In the genomic region with DNA sequence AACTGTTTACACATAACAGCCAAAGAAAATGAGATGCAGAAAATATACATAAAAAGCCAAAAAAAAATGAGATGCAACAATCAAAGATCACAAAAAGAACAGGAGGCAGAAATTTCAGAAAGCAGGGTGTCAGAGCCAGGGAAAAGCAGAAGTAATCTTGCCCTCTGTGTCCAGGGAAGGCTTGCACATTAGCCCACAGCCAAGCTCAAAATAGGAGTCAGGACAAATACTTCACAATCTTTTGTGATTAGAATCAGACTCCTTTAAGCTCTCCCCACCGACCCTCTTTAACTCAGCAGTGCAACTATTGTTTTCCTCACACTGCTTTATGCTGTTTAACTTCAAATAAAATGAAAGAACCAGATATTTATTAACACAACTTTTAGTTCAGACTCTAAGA, we compare ENCODE assay signal across 17 cellular contexts. TPM values are rescaled to one million over a fixed set of nuclear protein-coding genes. Genes with fewer than 3 reads are reported as not detected.
DNase-seq lines count a peak whose midpoint lies in the region; TF ChIP-seq lines count a peak whose summit lies in the region.
"Had no signal": no experiment of that assay in that cellular context is flagged by ENCODE, and none has a peak within 500 bp of the region (broad histone marks: within the 10 kb centered on the region; RNA-seq: fewer than 3 reads in every experiment).

No MANE protein-coding gene starts in this region.

- H3K27me3 Mint-ChIP-seq in IgD-negative memory B cell (no peaks in the 10 kb centered on the region), brain (no peaks in the 10 kb centered on the region), progenitor cell of endocrine pancreas (no peaks in the 10 kb centered on the region)
- no peaks in the 10 kb centered on the region for H3K27me3 Mint-ChIP-seq in activated naive CD4-positive, alpha-beta T cell treated with anti-CD3 and anti-CD28 coated beads, Interleukin-2, amount 10 ng/mL, durations not matched to agents 7 days and 5 days
- H3K27me3 Mint-ChIP-seq: activated naive CD8-positive, alpha-beta T cell treated with anti-CD3 and anti-CD28 coated beads for 36 hours; B cell; naive thymus-derived CD8-positive, alpha-beta T cell had no signal

- H3K4me1 Mint-ChIP-seq in IgD-negative memory B cell (no peaks in the 10 kb centered on the region), brain (peaks cover 26% of the 10 kb centered on the region), progenitor cell of endocrine pancreas (ENCODE audit: low read depth) (peaks cover 7% of the 10 kb centered on the region)
- H3K4me1 Mint-ChIP-seq in activated naive CD4-positive, alpha-beta T cell treated with anti-CD3 and anti-CD28 coated beads, Interleukin-2, amount 10 ng/mL, durations not matched to agents 7 days and 5 days, result no peaks in the 10 kb centered on the region
- H3K4me1 Mint-ChIP-seq: B cell had no signal

- no peak overlapping the region for H3K4me3 ChIP-seq in lower leg skin (ENCODE audit: low read depth, poor library complexity, severe bottlenecking)
- H3K4me3 ChIP-seq: A549 had no signal

- H3K27ac Mint-ChIP-seq in IgD-negative memory B cell, result peak overlapping the region in 2 of 3 donors; percentile 7 to 67
- peak overlapping the region; percentile 6 to 76 (median 59) for H3K27ac Mint-ChIP-seq in brain
- peak overlapping the region; percentile 37 for H3K27ac Mint-ChIP-seq in progenitor cell of endocrine pancreas
- H3K27ac Mint-ChIP-seq in activated naive CD4-positive, alpha-beta T cell treated with anti-CD3 and anti-CD28 coated beads, Interleukin-2, amount 10 ng/mL, durations not matched to agents 7 days and 5 days, result no peak overlapping the region
- H3K27ac Mint-ChIP-seq: activated naive CD8-positive, alpha-beta T cell treated with anti-CD3 and anti-CD28 coated beads for 36 hours had no signal

- TF ChIP-seq POLR2A in lower leg skin (IDR thresholded peaks at IDR 0.05), result no peak

- no peak for TF ChIP-seq CTCF in brain (conservative IDR thresholded peaks at IDR 0.05)
- TF ChIP-seq CTCF in progenitor cell of endocrine pancreas (IDR thresholded peaks at IDR 0.05; ENCODE audit: unreplicated experiment), result no peak
- TF ChIP-seq CTCF in lower leg skin (IDR thresholded peaks at IDR 0.05), result no peak

- 28 to 29% methylated on average over 1 of the region's 1 CpG for WGBS in lower leg skin, 2 donors

- H3K9me3 Mint-ChIP-seq in IgD-negative memory B cell (no peaks in the 10 kb centered on the region), brain (no peaks in the 10 kb centered on the region), progenitor cell of endocrine pancreas (ENCODE audit: low read depth) (no peaks in the 10 kb centered on the region)
- H3K9me3 Mint-ChIP-seq in activated naive CD4-positive, alpha-beta T cell treated with anti-CD3 and anti-CD28 coated beads, Interleukin-2, amount 10 ng/mL, durations not matched to agents 7 days and 5 days, result no peaks in the 10 kb centered on the region
- H3K9me3 Mint-ChIP-seq: activated naive CD8-positive, alpha-beta T cell treated with anti-CD3 and anti-CD28 coated beads for 36 hours; naive thymus-derived CD8-positive, alpha-beta T cell had no signal

- H3K36me3 Mint-ChIP-seq in IgD-negative memory B cell (peaks cover 7% of the 10 kb centered on the region), brain (peaks cover 70% of the 10 kb centered on the region), progenitor cell of endocrine pancreas (ENCODE audit: insufficient read depth) (peaks cover 18% of the 10 kb centered on the region)
- peaks cover 48% of the 10 kb centered on the region for H3K36me3 Mint-ChIP-seq in activated naive CD4-positive, alpha-beta T cell treated with anti-CD3 and anti-CD28 coated beads, Interleukin-2, amount 10 ng/mL, durations not matched to agents 7 days and 5 days

- intact Hi-C loops in lower leg skin (cut with DNase I; ENCODE audit: low total_unique reads), result no loop called here

- no peak overlapping the region for H3K4me3 Mint-ChIP-seq in IgD-negative memory B cell
- H3K4me3 Mint-ChIP-seq in brain, result peak overlapping the region in 2 of 5 experiments; percentile 3 to 23
- H3K4me3 Mint-ChIP-seq in progenitor cell of endocrine pancreas (ENCODE audit: low read depth), result no peak overlapping the region
- H3K4me3 Mint-ChIP-seq in activated naive CD4-positive, alpha-beta T cell treated with anti-CD3 and anti-CD28 coated beads, Interleukin-2, amount 10 ng/mL, durations not matched to agents 7 days and 5 days, result no peak overlapping the region
- H3K4me3 Mint-ChIP-seq: activated naive CD8-positive, alpha-beta T cell treated with anti-CD3 and anti-CD28 coated beads for 36 hours; B cell; naive thymus-derived CD8-positive, alpha-beta T cell had no signal

- CTCF ChIA-PET in activated naive CD4-positive, alpha-beta T cell treated with anti-CD3 and anti-CD28 coated beads, Interleukin-2, amount 10 ng/mL, durations not matched to agents 7 days and 5 days (lab: Charles Lee), result no interaction called here

- DNase-seq in SKM-1 treated with dmso at 0.1 percent for 144 hours (lab: John Stamatoyannopoulos, UW; ENCODE audit: unreplicated experiment), result peak; percentile 23
- DNase-seq in SKM-1 (lab: John Stamatoyannopoulos, UW; ENCODE audit: unreplicated experiment), result no peak
- DNase-seq in progenitor cell of endocrine pancreas (ENCODE audit: low spot score, unreplicated experiment), result no peak
- DNase-seq in lower leg skin (ENCODE audit: low spot score in 2 of 2), result no peak
- no peak for DNase-seq in activated naive CD4-positive, alpha-beta T cell treated with anti-CD3 and anti-CD28 coated beads, Interleukin-2, amount 10 ng/mL, durations not matched to agents 7 days and 5 days
- no peak for DNase-seq in activated effector memory CD4-positive, alpha-beta T cell treated with Interleukin-2 at 50 U/mL for 16 hours
- DNase-seq: activated naive CD8-positive, alpha-beta T cell treated with anti-CD3 and anti-CD28 coated beads for 36 hours; kidney glomerular epithelial cell; naive thymus-derived CD8-positive, alpha-beta T cell; NCI-H1436; NCI-H510A treated with DMSO at 0.1 percent for 48 hours; NK-92 treated with Interleukin-12 subunit alpha and Interleukin-12 subunit beta, amount 100 ng/mL, for 24 hours; stimulated activated CD4-positive, alpha-beta T cell treated with anti-CD3 and anti-CD28 coated beads, Interleukin-15, amount 100 ng/mL, for 24 hours had no signal

RNA-seq across cellular contexts. Expression of a gene that starts 34.6 kb away (rescaled TPM):
- polyA plus RNA-seq in IgD-negative memory B cell (73.4 TPM), brain (ENCODE audit: insufficient read depth, low read depth, low replicate concordance) (23.6 TPM)
- total RNA-seq in progenitor cell of endocrine pancreas (36.6 and 37.4 TPM in 2 replicates), lower leg skin (10 to 100 TPM; 11.5 to 35.7 (median 27.7) TPM)

RNA-seq across cellular contexts. Expression of a gene that starts 46.7 kb away (rescaled TPM):
- 15.9 TPM for polyA plus RNA-seq in IgD-negative memory B cell
- 7.2 TPM for polyA plus RNA-seq in brain (ENCODE audit: insufficient read depth, low read depth, low replicate concordance)
- 53.1 and 53.6 TPM in 2 replicates for total RNA-seq in progenitor cell of endocrine pancreas
- total RNA-seq in lower leg skin, result 10 to 100 TPM; 23.0 to 29.8 (median 27.5) TPM
